In genomic region chr10:133180915-133181639, GRCh38 we compare ENCODE assay signal across 25 cellular contexts. TPM values are rescaled to one million over a fixed set of nuclear protein-coding genes. Genes with fewer than 3 reads are reported as not detected.
DNase-seq lines count a peak whose midpoint lies in the region; ATAC-seq, FAIRE-seq and TF ChIP-seq lines count a peak whose summit lies in the region.
"Had no signal": no experiment of that assay in that cellular context is flagged by ENCODE, and none has a peak within 500 bp of the region (broad histone marks: within the 10 kb centered on the region; RNA-seq: fewer than 3 reads in every experiment).

No MANE protein-coding gene starts in this region.

- no peak overlapping the region for H3K4me3 Mint-ChIP-seq in WTC11
- H3K4me3 Mint-ChIP-seq: CD4-positive, alpha-beta memory T cell had no signal

- TF ChIP-seq CTCF in heart left ventricle (IDR thresholded peaks at IDR 0.05) (no peak), WTC11 (IDR thresholded peaks at IDR 0.05) (no peak), HepG2 (CRISPR knock-in tag; IDR thresholded peaks at IDR 0.05) (no peak), GM13976 (IDR thresholded peaks at IDR 0.05; ENCODE audit: borderline replicate concordance, control extremely low read depth, extremely low read depth, insufficient read depth, missing control alignments) (no peak)

- CTCF ChIA-PET in WTC11 (lab: Charles Lee) (no interaction called here), HepG2 (lab: Yijun Ruan, JAX; ENCODE audit: low intra/inter-chr PET ratio, low total read pairs) (no interaction called here)

- no peak overlapping the region for H2AFZ ChIP-seq in HepG2 (ENCODE audit: low read length)
- H2AFZ ChIP-seq: PC-9 had no signal

- no peaks in the 10 kb centered on the region; the same call in 1 of the 2 replicates for H3K27me3 Mint-ChIP-seq in WTC11 (ENCODE audit: low read depth)

- WGBS in heart left ventricle, 4 donors: 87 to 90% (median 89%) methylated on average over 23 to 27 of the region's 27 CpGs
- WGBS in HepG2 (ENCODE audit: low lambda C conversion rate): 27% methylated on average over 22 of the region's 27 CpGs

- no peak for FAIRE-seq in HepG2 (lab: Jason Lieb, UNC)
- FAIRE-seq: G401.6 had no signal

- peaks cover 30% of the 10 kb centered on the region for H3K9me3 Mint-ChIP-seq in WTC11

- H3K27me3 ChIP-seq in heart left ventricle (peaks cover 0 to 21% (median 4%) of the 10 kb centered on the region in 9 donors), HepG2 (ENCODE audit: control insufficient read depth in 1 of 2, insufficient read depth in 2 of 2, low read length in 2 of 2) (peaks cover 4 to 27% of the 10 kb centered on the region in 2 experiments; a peak in 3 of 5 replicates), MG63 (no peaks in the 10 kb centered on the region)

- no peaks in the 10 kb centered on the region for H3K36me3 ChIP-seq in heart left ventricle
- no peaks in the 10 kb centered on the region for H3K36me3 ChIP-seq in HepG2 (replicated peaks in 1 of 2; ENCODE audit: control insufficient read depth in 1 of 2, insufficient read depth in 2 of 2, low read length in 2 of 2)
- H3K36me3 ChIP-seq in MG63: no peaks in the 10 kb centered on the region

- H3K9me3 ChIP-seq in heart left ventricle: no peaks in the 10 kb centered on the region
- H3K9me3 ChIP-seq in HepG2 (ENCODE audit: low read length): peaks cover 10% of the 10 kb centered on the region; the same call in 1 of the 2 replicates
- no peaks in the 10 kb centered on the region for H3K9me3 ChIP-seq in MG63

- DNase-seq in heart left ventricle: peak in 3 of 5 donors; percentile 8 to 52 (median 23)
- no peak for DNase-seq in cardiac septum (ENCODE audit: low spot score)
- DNase-seq in WTC11 (ENCODE audit: low spot score): no peak
- DNase-seq in HepG2 (ENCODE audit: low spot score): no peak
- no peak for DNase-seq in MG63
- no peak for DNase-seq in GM13976 (ENCODE audit: low spot score)
- DNase-seq: C1 segment of cervical spinal cord; CD4-positive, alpha-beta memory T cell; COR-L47; GOT3; Karpas-422; MV-4-11; NCI-H1105; NCI-H146; NCI-H1930; NCI-H2107; NCI-H82; NK-92 treated with Interleukin-12 subunit alpha and Interleukin-12 subunit beta, amount 100 ng/mL, for 24 hours; PC-9; SHP77 treated with DMSO at 0.1 percent for 48 hours had no signal

- in situ Hi-C loops in HepG2 (cut with HindIII; ENCODE audit: extremely low pct_ligation_motif_present, low pct_unique_long_range_greater_than_20kb): no loop called here
- in situ Hi-C loops in GM13976 (cut with MboI; ENCODE audit: low sequenced_read_pairs, unreplicated experiment): no loop called here

- H3K4me1 Mint-ChIP-seq in WTC11: no peaks in the 10 kb centered on the region

- no peak overlapping the region for H3K4me2 ChIP-seq in HepG2 (ENCODE audit: low read depth, low read length)
- H3K4me2 ChIP-seq: PC-9 had no signal

- TF ChIP-seq EP300 in HepG2 (IDR thresholded peaks at IDR 0.05; ENCODE audit: low read depth in 2 of 2, low read length in 2 of 2): no peak
- no peak for TF ChIP-seq EP300 in HepG2 (CRISPR knock-in tag; IDR thresholded peaks at IDR 0.05; ENCODE audit: borderline replicate concordance)

- peak overlapping the region; percentile 69; the same call in 1 of the 2 replicates for H3K27ac Mint-ChIP-seq in WTC11
- H3K27ac Mint-ChIP-seq: CD4-positive, alpha-beta memory T cell had no signal

- H3K27ac ChIP-seq in heart left ventricle: no peak overlapping the region
- no peak overlapping the region for H3K27ac ChIP-seq in HepG2 (ENCODE audit: extremely low read length, insufficient read depth, low read length)
- H3K27ac ChIP-seq: PC-9 had no signal

- H3K36me3 Mint-ChIP-seq in WTC11: peaks cover 33% of the 10 kb centered on the region
- H3K36me3 Mint-ChIP-seq: CD4-positive, alpha-beta memory T cell had no signal

- H3K4me1 ChIP-seq in heart left ventricle (no peaks in the 10 kb centered on the region), HepG2 (ENCODE audit: insufficient read depth, low read length) (no peaks in the 10 kb centered on the region)

- POLR2A ChIA-PET in WTC11 (lab: Charles Lee) (no interaction called here), HepG2 (lab: Yijun Ruan, JAX) (no interaction called here)

- no peaks in the 10 kb centered on the region for H4K20me1 ChIP-seq in HepG2 (ENCODE audit: insufficient read depth, low read length)

- no peak for TF ChIP-seq RAD21 in HepG2 (CRISPR knock-in tag; IDR thresholded peaks at IDR 0.05)

- H3K9ac ChIP-seq in HepG2 (ENCODE audit: insufficient read depth, low read depth, low read length): no peak overlapping the region

- ATAC-seq in heart left ventricle (peak in 1 of 4 donors; percentile 14), WTC11 (no peak), HepG2 (no peak)
- no peak for ATAC-seq in activated CD4-positive, CD25-positive, alpha-beta regulatory T cell treated with anti-CD3 and anti-CD28 coated beads, Interleukin-2, amount 50 U/mL, for 24 hours

- H3K79me2 ChIP-seq in HepG2 (ENCODE audit: insufficient read depth, low read length): no peaks in the 10 kb centered on the region

- no TSS peak for BruUV-seq in HepG2 (replicated peaks; lab: Mats Ljungman, UMichigan)

- TF ChIP-seq POLR2A in heart left ventricle (IDR thresholded peaks at IDR 0.05) (no peak), HepG2 (IDR thresholded peaks at IDR 0.05; ENCODE audit: insufficient read depth in 1 of 2, low read depth in 2 of 2, low read length in 2 of 2) (no peak)

- intact Hi-C loops in heart left ventricle (cut with DNase I) (no loop called here), cardiac septum (cut with DNase I) (no loop called here), HepG2 (cut with micrococcal nuclease; ENCODE audit: unreplicated experiment) (no loop called here)

- H3K4me3 ChIP-seq in heart left ventricle: no peak overlapping the region
- H3K4me3 ChIP-seq in HepG2 (replicated peaks in 1 of 3; ENCODE audit: insufficient read depth in 1 of 3, low read depth in 2 of 3, low read length in 3 of 3): no peak overlapping the region
- no peak overlapping the region for H3K4me3 ChIP-seq in MG63
- H3K4me3 ChIP-seq: PC-9 had no signal

RNA-seq across cellular contexts. Expression of gene KNDC1, which starts 21.1 kb away (rescaled TPM):
- total RNA-seq in heart left ventricle (1 to 10 TPM in 1 of 9 donors, under 1 TPM in 6, not detected in 2; 0.05 to 2.9 (median 0.13) TPM), cardiac septum (0.05 TPM), WTC11 (2021) (25.7 to 26.8 TPM (median 26.6 TPM) in 3 replicates), HepG2 (2016; rRNA removed; fragmentation: Illumina TruSeq; extraction: Trizol) (0.44 TPM in 1 of 2 replicates, not detected in the other)
- polyA plus RNA-seq in heart left ventricle (under 1 TPM in 1 of 2 donors, not detected in 1; 0.04 TPM), HepG2 (2011; rRNA removed) (0.56 and 0.69 TPM in 2 replicates)
- total RNA-seq in HepG2 (2016; cell fraction: cytosol; rRNA removed; fragmentation: Illumina TruSeq; extraction: Trizol; ENCODE audit: low read depth): not detected in 2 replicates
- total RNA-seq in HepG2 (2016; cell fraction: insoluble cytoplasmic fraction; rRNA removed; fragmentation: Illumina TruSeq; extraction: Trizol): not detected in 2 replicates
- 0.38 TPM in 1 of 2 replicates, not detected in the other for total RNA-seq in HepG2 (2016; cell fraction: membrane; rRNA removed; fragmentation: Illumina TruSeq; extraction: Trizol)
- not detected in 2 replicates for total RNA-seq in HepG2 (2016; cell fraction: nucleus; rRNA removed; fragmentation: Illumina TruSeq; extraction: Trizol)
- 0.09 and 0.66 TPM in 2 replicates for polyA plus RNA-seq in HepG2 (2011; cell fraction: cytosol; rRNA removed)
- 1.3 and 3.3 TPM in 2 replicates for polyA plus RNA-seq in HepG2 (2011; cell fraction: nucleus; rRNA removed)
- 0.17 TPM in 1 of 2 replicates, not detected in the other for polyA plus RNA-seq in HepG2 (2012)
- polyA plus RNA-seq in HepG2 (2016; cell fraction: cytosol; fragmentation: Illumina TruSeq; extraction: Trizol; ENCODE audit: low read depth): 0.03 and 0.17 TPM in 2 replicates
- not detected in 2 replicates for polyA plus RNA-seq in HepG2 (2016; cell fraction: insoluble cytoplasmic fraction; fragmentation: Illumina TruSeq; extraction: Trizol; ENCODE audit: low read depth)
- 0.03 TPM in 1 of 2 replicates, not detected in the other for polyA plus RNA-seq in HepG2 (2016; cell fraction: membrane; fragmentation: Illumina TruSeq; extraction: Trizol; ENCODE audit: low read depth)
- not detected in 2 replicates for polyA plus RNA-seq in HepG2 (2016; cell fraction: nucleus; fragmentation: Illumina TruSeq; extraction: Trizol; ENCODE audit: insufficient read depth, low read depth)
- polyA minus RNA-seq in HepG2 (2011; rRNA and poly(A)+ RNA removed; ENCODE audit: low replicate concordance): 0.09 and 4.0 TPM in 2 replicates
- polyA minus RNA-seq in HepG2 (2011; cell fraction: cytosol; rRNA and poly(A)+ RNA removed): 0.53 and 1.8 TPM in 2 replicates
- polyA minus RNA-seq in HepG2 (2011; cell fraction: nucleus; rRNA and poly(A)+ RNA removed): 0.12 and 2.4 TPM in 2 replicates
- total RNA-seq in MG63 (2014; rRNA removed; shearing (Covaris generic); ENCODE audit: low replicate concordance): 0.92 and 1.5 TPM in 2 replicates
- total RNA-seq: M059J had no signal

RNA-seq across cellular contexts. Expression of gene UTF1, which starts 48.9 kb away (rescaled TPM):
- total RNA-seq in heart left ventricle (not detected), cardiac septum (not detected), WTC11 (2021) (140 to 196 TPM (median 143 TPM) in 3 replicates), HepG2 (2016; rRNA removed; fragmentation: Illumina TruSeq; extraction: Trizol) (not detected in 2 replicates)
- polyA plus RNA-seq in heart left ventricle (not detected), HepG2 (2011; rRNA removed) (not detected in 2 replicates)
- total RNA-seq in HepG2 (2016; cell fraction: cytosol; rRNA removed; fragmentation: Illumina TruSeq; extraction: Trizol; ENCODE audit: low read depth): not detected in 2 replicates
- total RNA-seq in HepG2 (2016; cell fraction: insoluble cytoplasmic fraction; rRNA removed; fragmentation: Illumina TruSeq; extraction: Trizol): not detected in 2 replicates
- not detected in 2 replicates for total RNA-seq in HepG2 (2016; cell fraction: membrane; rRNA removed; fragmentation: Illumina TruSeq; extraction: Trizol)
- not detected in 2 replicates for total RNA-seq in HepG2 (2016; cell fraction: nucleus; rRNA removed; fragmentation: Illumina TruSeq; extraction: Trizol)
- not detected in 2 replicates for polyA plus RNA-seq in HepG2 (2011; cell fraction: cytosol; rRNA removed)
- polyA plus RNA-seq in HepG2 (2011; cell fraction: nucleus; rRNA removed): not detected in 2 replicates
- not detected in 2 replicates for polyA plus RNA-seq in HepG2 (2012)
- not detected in 2 replicates for polyA plus RNA-seq in HepG2 (2016; cell fraction: cytosol; fragmentation: Illumina TruSeq; extraction: Trizol; ENCODE audit: low read depth)
- not detected in 2 replicates for polyA plus RNA-seq in HepG2 (2016; cell fraction: insoluble cytoplasmic fraction; fragmentation: Illumina TruSeq; extraction: Trizol; ENCODE audit: low read depth)
- polyA plus RNA-seq in HepG2 (2016; cell fraction: membrane; fragmentation: Illumina TruSeq; extraction: Trizol; ENCODE audit: low read depth): not detected in 2 replicates
- not detected in 2 replicates for polyA plus RNA-seq in HepG2 (2016; cell fraction: nucleus; fragmentation: Illumina TruSeq; extraction: Trizol; ENCODE audit: insufficient read depth, low read depth)
- polyA minus RNA-seq in HepG2 (2011; rRNA and poly(A)+ RNA removed; ENCODE audit: low replicate concordance): not detected in 2 replicates
- not detected in 2 replicates for polyA minus RNA-seq in HepG2 (2011; cell fraction: cytosol; rRNA and poly(A)+ RNA removed)
- not detected in 2 replicates for polyA minus RNA-seq in HepG2 (2011; cell fraction: nucleus; rRNA and poly(A)+ RNA removed)
- total RNA-seq in MG63 (2014; rRNA removed; shearing (Covaris generic); ENCODE audit: low replicate concordance): not detected in 2 replicates
- total RNA-seq: A172; CD4-positive, alpha-beta memory T cell; HT-29; M059J; PC-9 had no signal
- polyA plus RNA-seq: CD4-positive, alpha-beta memory T cell had no signal

RNA-seq across cellular contexts. Expression of gene VENTX, which starts 56.6 kb away (rescaled TPM):
- total RNA-seq in heart left ventricle (1 to 10 TPM in 1 of 9 donors, under 1 TPM in 8; 0.29 to 2.3 (median 0.56) TPM), cardiac septum (0.40 TPM), WTC11 (2021) (21.5 to 28.0 TPM (median 22.5 TPM) in 3 replicates), HepG2 (2016; rRNA removed; fragmentation: Illumina TruSeq; extraction: Trizol) (not detected in 2 replicates)
- polyA plus RNA-seq in heart left ventricle (under 1 TPM; 0.58 to 0.99 TPM), HepG2 (2011; rRNA removed) (not detected in 2 replicates)
- total RNA-seq in HepG2 (2016; cell fraction: cytosol; rRNA removed; fragmentation: Illumina TruSeq; extraction: Trizol; ENCODE audit: low read depth): not detected in 2 replicates
- not detected in 2 replicates for total RNA-seq in HepG2 (2016; cell fraction: insoluble cytoplasmic fraction; rRNA removed; fragmentation: Illumina TruSeq; extraction: Trizol)
- total RNA-seq in HepG2 (2016; cell fraction: membrane; rRNA removed; fragmentation: Illumina TruSeq; extraction: Trizol): not detected in 2 replicates
- total RNA-seq in HepG2 (2016; cell fraction: nucleus; rRNA removed; fragmentation: Illumina TruSeq; extraction: Trizol): not detected in 2 replicates
- polyA plus RNA-seq in HepG2 (2011; cell fraction: cytosol; rRNA removed): not detected in 2 replicates
- not detected in 2 replicates for polyA plus RNA-seq in HepG2 (2011; cell fraction: nucleus; rRNA removed)
- polyA plus RNA-seq in HepG2 (2012): not detected in 2 replicates
- polyA plus RNA-seq in HepG2 (2016; cell fraction: cytosol; fragmentation: Illumina TruSeq; extraction: Trizol; ENCODE audit: low read depth): not detected in 2 replicates
- not detected in 2 replicates for polyA plus RNA-seq in HepG2 (2016; cell fraction: insoluble cytoplasmic fraction; fragmentation: Illumina TruSeq; extraction: Trizol; ENCODE audit: low read depth)
- not detected in 2 replicates for polyA plus RNA-seq in HepG2 (2016; cell fraction: membrane; fragmentation: Illumina TruSeq; extraction: Trizol; ENCODE audit: low read depth)
- not detected in 2 replicates for polyA plus RNA-seq in HepG2 (2016; cell fraction: nucleus; fragmentation: Illumina TruSeq; extraction: Trizol; ENCODE audit: insufficient read depth, low read depth)
- not detected in 2 replicates for polyA minus RNA-seq in HepG2 (2011; rRNA and poly(A)+ RNA removed; ENCODE audit: low replicate concordance)
- polyA minus RNA-seq in HepG2 (2011; cell fraction: cytosol; rRNA and poly(A)+ RNA removed): not detected in 2 replicates
- not detected in 2 replicates for polyA minus RNA-seq in HepG2 (2011; cell fraction: nucleus; rRNA and poly(A)+ RNA removed)
- not detected in 2 replicates for total RNA-seq in MG63 (2014; rRNA removed; shearing (Covaris generic); ENCODE audit: low replicate concordance)
- total RNA-seq: A172; CD4-positive, alpha-beta memory T cell; HT-29; M059J; PC-9 had no signal
- polyA plus RNA-seq: CD4-positive, alpha-beta memory T cell had no signal

Comparison
In these comparisons a context has a peak if more than half of its experiments do, and no peak if none do; other contexts are left out.
1. DNase-seq: peak in heart left ventricle (3 of 5); none in cardiac septum (single experiment), WTC11 (single experiment), HepG2 (single experiment), MG63 (single experiment) and GM13976 (single experiment).
2. RNA of gene UTF1, which starts 48.9 kb away (total RNA-seq): 140 to 196 TPM in WTC11; not detected in heart left ventricle, not detected in cardiac septum (single experiment), not detected in HepG2 and not detected in MG63; every median in the first group is over 100 times any median in the second.